ENCODE assay signal across 15 cellular contexts in genomic region chr4:108224628-108225053, GRCh38. TPM values are rescaled to one million over a fixed set of nuclear protein-coding genes. Genes with fewer than 3 reads are reported as not detected.
DNase-seq lines count a peak whose midpoint lies in the region; ATAC-seq, FAIRE-seq and TF ChIP-seq lines count a peak whose summit lies in the region.
"Had no signal": no experiment of that assay in that cellular context is flagged by ENCODE, and none has a peak within 500 bp of the region (broad histone marks: within the 10 kb centered on the region; RNA-seq: fewer than 3 reads in every experiment).

No MANE protein-coding gene starts in this region.

- no peak overlapping the region for H3K27ac ChIP-seq in K562 (ENCODE audit: extremely low read depth, low read depth, low read length)
- H3K27ac ChIP-seq: esophagus squamous epithelium had no signal

- no peak for TF ChIP-seq RAD21 in K562 (CRISPR knock-in tag; conservative IDR thresholded peaks at IDR 0.05 in 1 of 2, IDR thresholded peaks at IDR 0.05 in 1 of 2)

- H3K4me2 ChIP-seq in K562 (ENCODE audit: insufficient read depth, low read length): peak overlapping the region; percentile 51

- WGBS in K562 (ENCODE audit: insufficient coverage, low coverage, missing lambda C conversion rate): under 1% methylated on average over 6 of the region's 6 CpGs
- 50 to 62% methylated on average over 6 of the region's 6 CpGs for WGBS in lower leg skin, 2 donors

- in situ Hi-C loops in K562 (cut with MboI): no loop called here

- no peak for TF ChIP-seq EP300 in K562 (IDR thresholded peaks at IDR 0.05; ENCODE audit: low read length)

- no peaks in the 10 kb centered on the region for H3K27me3 ChIP-seq in K562 (ENCODE audit: control insufficient read depth in 2 of 2, insufficient read depth in 2 of 2, low read length in 2 of 2)
- H3K27me3 ChIP-seq: esophagus squamous epithelium had no signal

- POLR2A ChIA-PET in K562 (lab: Yijun Ruan, JAX): interaction anchor here (0.6 kb wide), 1 partner anchor 197 kb away, joined by 3 read pairs; no protein-coding TSS in a partner anchor

- CTCF ChIA-PET in K562 (lab: Yijun Ruan, JAX; ENCODE audit: low intra/inter-chr PET ratio): no interaction called here

- no peaks in the 10 kb centered on the region for H3K36me3 ChIP-seq in K562 (ENCODE audit: control insufficient read depth, insufficient read depth, low read length)
- H3K36me3 ChIP-seq: esophagus squamous epithelium had no signal

- H3K4me3 ChIP-seq in K562: no peak overlapping the region
- no peak overlapping the region for H3K4me3 ChIP-seq in lower leg skin (ENCODE audit: low read depth, poor library complexity, severe bottlenecking)
- H3K4me3 ChIP-seq: esophagus squamous epithelium had no signal

- peaks cover 0 to 12% of the 10 kb centered on the region in 2 experiments; a peak in 3 of 5 replicates for H3K4me1 ChIP-seq in K562 (replicated peaks in 1 of 2; ENCODE audit: control insufficient read depth in 2 of 2, insufficient read depth in 2 of 2, low read length in 2 of 2)
- H3K4me1 ChIP-seq: esophagus squamous epithelium had no signal

- no peak overlapping the region for H3K9ac ChIP-seq in K562 (ENCODE audit: insufficient read depth in 1 of 2, low read depth in 2 of 2, low read length in 2 of 2)

- no peaks in the 10 kb centered on the region for H3K9me1 ChIP-seq in K562 (ENCODE audit: control insufficient read depth, insufficient read depth, low read length)

- no peaks in the 10 kb centered on the region for H3K9me3 ChIP-seq in K562 (replicated peaks; ENCODE audit: control insufficient read depth, insufficient read depth, low read depth, low read length)
- H3K9me3 ChIP-seq: esophagus squamous epithelium had no signal

- TF ChIP-seq CTCF in K562 (IDR thresholded peaks at IDR 0.05 in 2 of 3, conservative IDR thresholded peaks at IDR 0.05 in 1 of 3; ENCODE audit: insufficient read depth in 2 of 3, low read depth in 1 of 3, low read length in 3 of 3) (peak; percentile 14 to 32 (median 26); a peak in 4 of 6 replicates), lower leg skin (IDR thresholded peaks at IDR 0.05) (no peak)

- DNase-seq in Daoy (ENCODE audit: low read depth) (peak; percentile 38), LoVo (ENCODE audit: low spot score) (peak; percentile 28), K562 (ENCODE audit: extremely low read depth in 1 of 4, low spot score in 3 of 4) (peak; percentile 48 to 92 (median 68)), myocyte (ENCODE audit: low read depth) (peak; percentile 60), retina (no peak), lower leg skin (ENCODE audit: low spot score in 2 of 2) (no peak)
- no peak for DNase-seq in stimulated activated CD4-positive, alpha-beta T cell treated with anti-CD3 and anti-CD28 coated beads, Interleukin-4, amount 100 ng/mL, for 4 hours
- DNase-seq: activated CD4-positive, alpha-beta T cell treated with anti-CD3 and anti-CD28 coated beads, Interleukin-2, amount 50 U/mL, for 1 hour; activated effector memory CD4-positive, alpha-beta T cell treated with Interleukin-2 at 50 U/mL for 16 hours; CD4-positive, alpha-beta memory T cell; esophagus squamous epithelium; immature natural killer cell; NCI-H1417 treated with DMSO at 0.1 percent for 48 hours had no signal

- intact Hi-C loops in K562 (cut with micrococcal nuclease) (no loop called here), lower leg skin (cut with DNase I; ENCODE audit: low total_unique reads) (no loop called here)

- TF ChIP-seq POLR2A in K562 (conservative IDR thresholded peaks at IDR 0.05): no peak
- TF ChIP-seq POLR2A in lower leg skin (IDR thresholded peaks at IDR 0.05): no peak

- BruUV-seq in K562 (replicated peaks; lab: Mats Ljungman, UMichigan): no TSS peak

- ATAC-seq in K562: peak; percentile 97
- ATAC-seq in HG03039 (IDR thresholded peaks at IDR 0.05; ENCODE audit: unreplicated experiment): no peak
- ATAC-seq: stimulated activated effector memory CD8-positive, alpha-beta T cell treated with anti-CD3 and anti-CD28 coated beads, Interleukin-12 subunit alpha, Interleukin-12 subunit beta, amount 100 ng/mL, for 72 hours had no signal

- no peaks in the 10 kb centered on the region for H4K20me1 ChIP-seq in K562 (replicated peaks; ENCODE audit: control insufficient read depth, insufficient read depth, low read length)

- FAIRE-seq in K562 (lab: Jason Lieb, UNC): peak; percentile 98

- no peaks in the 10 kb centered on the region for H3K79me2 ChIP-seq in K562 (ENCODE audit: control insufficient read depth, insufficient read depth, low read length)

- peak overlapping the region; percentile 92 for H2AFZ ChIP-seq in K562 (ENCODE audit: low read depth, low read length)

TF ChIP-seq in K562, 482 proteins besides CTCF, POLR2A, EP300 and RAD21 (continues in another document):
- TF ChIP-seq DACH1 (IDR thresholded peaks at IDR 0.05; ENCODE audit: partially characterized antibody) (peak; percentile 75), NCOR1 (IDR thresholded peaks at IDR 0.05) (peak; percentile 12; the same call in 1 of the 2 replicates), SMARCA4 (IDR thresholded peaks at IDR 0.05) (peak; percentile 32; the same call in 1 of the 2 replicates), NFIC (IDR thresholded peaks at IDR 0.05) (peak; percentile 97), NFATC3 (IDR thresholded peaks at IDR 0.05) (peak; percentile 92), RBFOX2 (IDR thresholded peaks at IDR 0.05; ENCODE audit: low read depth, low read length) (no peak), ARID1B (IDR thresholded peaks at IDR 0.05) (peak; percentile 49; the same call in 1 of the 2 replicates), JUND (IDR thresholded peaks at IDR 0.05; ENCODE audit: borderline replicate concordance, low read depth, low read length) (peak; percentile 34; the same call in 1 of the 2 replicates), JUND (tag; IDR thresholded peaks at IDR 0.05; ENCODE audit: borderline replicate concordance, low read depth, low read length) (peak; percentile 49; the same call in 1 of the 3 replicates), ZNF224 (CRISPR knock-in tag; IDR thresholded peaks at IDR 0.05) (no peak), STAT5A (IDR thresholded peaks at IDR 0.05; ENCODE audit: borderline replicate concordance, low read length) (0 out of 2 replicates have a peak, but pooled peaks have one; percentile 19), POLR2AphosphoS5 (IDR thresholded peaks at IDR 0.05; ENCODE audit: control insufficient read depth, insufficient read depth, low read depth, low read length) (peak; percentile 62; the same call in 1 of the 2 replicates), CREM (IDR thresholded peaks at IDR 0.05; ENCODE audit: low read depth) (0 out of 2 replicates have a peak, but pooled peaks have one; percentile 9), NELFE (IDR thresholded peaks at IDR 0.05; ENCODE audit: insufficient read depth, insufficient read length) (no peak), NFE2 (IDR thresholded peaks at IDR 0.05; ENCODE audit: low read depth) (no peak), ZNF174 (CRISPR knock-in tag; IDR thresholded peaks at IDR 0.05) (no peak), ZSCAN29 (IDR thresholded peaks at IDR 0.05) (no peak), TRIM24 (IDR thresholded peaks at IDR 0.05) (no peak), NFE2L1 (tag; IDR thresholded peaks at IDR 0.05; ENCODE audit: borderline replicate concordance, low read depth) (no peak), THAP7 (CRISPR knock-in tag; IDR thresholded peaks at IDR 0.05) (no peak), CTBP1 (IDR thresholded peaks at IDR 0.05; ENCODE audit: borderline replicate concordance) (peak; percentile 24; the same call in 1 of the 2 replicates), HMBOX1 (IDR thresholded peaks at IDR 0.05) (0 out of 2 replicates have a peak, but pooled peaks have one; percentile 18), TAF9B (IDR thresholded peaks at IDR 0.05; ENCODE audit: partially characterized antibody) (peak; percentile 47)

RNA-seq across cellular contexts. Expression of gene LEF1, which starts 55.9 kb away (rescaled TPM):
- total RNA-seq in Daoy (2014; rRNA removed; shearing (Covaris generic)): 17.1 and 19.7 TPM in 2 replicates
- total RNA-seq in K562 (2011; cell fraction: chromatin; rRNA removed; ENCODE audit: low replicate concordance): 78.7 and 97.3 TPM in 2 replicates
- total RNA-seq in K562 (2011; cell fraction: nucleolus; rRNA removed): 31.2 and 41.5 TPM in 2 replicates
- 48.7 and 60.6 TPM in 2 replicates for total RNA-seq in K562 (2011; cell fraction: nucleoplasm; rRNA removed)
- total RNA-seq in K562 (2014; rRNA removed) (22.3 and 23.5 TPM in 2 replicates), K562 (2014; rRNA removed; fragmentation: Illumina TruSeq; extraction: Trizol) (34.5 and 36.9 TPM in 2 replicates), K562 (2015; rRNA removed; fragmentation: Illumina TruSeq; extraction: Trizol) (26.5 and 27.5 TPM in 2 replicates), K562 (2021) (32.5 and 35.4 TPM in 2 replicates), myocyte (3.0 and 7.3 TPM in 2 replicates), lower leg skin (10 to 100 TPM in 2 of 4 donors, 1 to 10 TPM in 2; 1.7 to 17.8 (median 7.8) TPM)
- polyA plus RNA-seq in K562 (2011; rRNA removed) (54.8 and 67.8 TPM in 2 replicates), K562 (2014; fragmentation: Illumina TruSeq; extraction: Trizol) (60.7 and 81.1 TPM in 2 replicates), K562 (2014; fragmentation: Nextera tagmentation; extraction: Ambion mirVana) (10 to 100 TPM; 15.1 to 17.2 TPM), K562 (2014; rRNA removed) (29.7 and 30.3 TPM in 2 replicates)
- 68.7 and 85.9 TPM in 2 replicates for polyA plus RNA-seq in K562 (2011; cell fraction: cytosol; rRNA removed)
- polyA plus RNA-seq in K562 (2011; cell fraction: nucleus; rRNA removed): 76.2 and 88.8 TPM in 2 replicates
- polyA plus RNA-seq in K562 (2012): 26.1 and 29.4 TPM in 2 replicates
- polyA minus RNA-seq in K562 (2011; rRNA and poly(A)+ RNA removed): 63.7 and 64.4 TPM in 2 replicates
- 29.8 and 46.0 TPM in 2 replicates for polyA minus RNA-seq in K562 (2011; cell fraction: cytosol; rRNA and poly(A)+ RNA removed)
- polyA minus RNA-seq in K562 (2011; cell fraction: nucleus; rRNA and poly(A)+ RNA removed): 42.4 and 53.4 TPM in 2 replicates
- polyA plus RNA-seq in myocyte (2012): 20.4 TPM

Comparison
In these comparisons a context has a peak if more than half of its experiments do, and no peak if none do; other contexts are left out.
1. DNase-seq: peak in Daoy (single experiment), LoVo (single experiment), K562 (4 of 4) and myocyte (single experiment); none in retina (single experiment), lower leg skin (0 of 2) and stimulated activated CD4-positive, alpha-beta T cell treated with anti-CD3 and anti-CD28 coated beads, Interleukin-4, amount 100 ng/mL, for 4 hours (0 of 2).
2. CTCF ChIP-seq: peak in K562 (3 of 3); none in lower leg skin (0 of 3).